8 cellular contexts compared by ENCODE assay signal in the genomic region with DNA sequence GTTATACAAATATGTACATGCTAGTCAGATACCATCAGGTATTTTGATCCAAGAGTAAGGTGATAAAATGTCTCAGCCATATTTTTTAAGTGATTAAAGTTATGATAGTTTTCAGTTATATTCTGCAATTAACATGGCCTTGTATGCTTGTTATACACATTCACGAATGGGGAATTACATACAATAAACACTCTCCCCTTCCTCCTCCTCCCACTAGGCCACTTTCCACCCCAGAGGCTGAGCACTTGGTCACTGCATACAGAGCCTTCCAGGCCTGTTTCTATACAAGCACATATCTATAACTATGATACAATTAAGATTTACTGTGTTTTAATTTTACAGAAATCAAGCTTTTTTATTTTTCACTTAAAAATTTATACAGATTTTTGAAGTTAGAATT.
"Had no signal": no experiment of that assay in that cellular context is flagged by ENCODE, and none has a peak within 500 bp of the region (broad histone marks: within the 10 kb centered on the region; RNA-seq: fewer than 3 reads in every experiment).

No MANE protein-coding gene starts in this region.

- ATAC-seq: GM23338, K562 had no signal

- DNase-seq: H9, HCEC 1CT, IMR-90 had no signal

- H3K4me3 ChIP-seq: GM23338, K562 had no signal

- FAIRE-seq: H1, H54, HTR-8/SVneo, K562 had no signal
